In genomic region chr15:89751748-89752147, GRCh38 we compare ENCODE assay signal across 15 cellular contexts. TPM values are rescaled to one million over a fixed set of nuclear protein-coding genes. Genes with fewer than 3 reads are reported as not detected.
DNase-seq lines count a peak whose midpoint lies in the region; ATAC-seq, FAIRE-seq and TF ChIP-seq lines count a peak whose summit lies in the region.
"Had no signal": no experiment of that assay in that cellular context is flagged by ENCODE, and none has a peak within 500 bp of the region (broad histone marks: within the 10 kb centered on the region; RNA-seq: fewer than 3 reads in every experiment).

No MANE protein-coding gene starts in this region.

- FAIRE-seq in K562 (lab: Jason Lieb, UNC) = no peak
- FAIRE-seq: colon had no signal

- POLR2A ChIA-PET in HCT116 (lab: Charles Lee) = no interaction called here
- POLR2A ChIA-PET in K562 (lab: Yijun Ruan, JAX) = no interaction called here

- no peaks in the 10 kb centered on the region for H3K9me1 ChIP-seq in K562 (ENCODE audit: control insufficient read depth, insufficient read depth, low read length)

- H3K9me3 Mint-ChIP-seq in natural killer cell treated with Interleukin-12 subunit alpha and Interleukin-12 subunit beta and Interleukin-15 and Interleukin-18, amount 100 ng/mL, for 72 hours = no peaks in the 10 kb centered on the region

- H3K4me2 ChIP-seq in HCT116 (ENCODE audit: low read length) (peak overlapping the region; percentile 98), K562 (ENCODE audit: insufficient read depth, low read length) (no peak overlapping the region)

- TF ChIP-seq POLR2A in HCT116 (IDR thresholded peaks at IDR 0.05; ENCODE audit: borderline replicate concordance, extremely low read depth, insufficient read depth, insufficient read length) (no peak), K562 (conservative IDR thresholded peaks at IDR 0.05) (no peak), testis (IDR thresholded peaks at IDR 0.05) (no peak)

- H3K9me3 ChIP-seq in HCT116 (ENCODE audit: control insufficient read depth in 1 of 2, insufficient read depth in 1 of 2, low read depth in 1 of 2, low read length in 2 of 2) (no peaks in the 10 kb centered on the region), K562 (replicated peaks; ENCODE audit: control insufficient read depth, insufficient read depth, low read depth, low read length) (no peaks in the 10 kb centered on the region), testis (no peaks in the 10 kb centered on the region)
- H3K9me3 ChIP-seq: SJSA1 had no signal

- no peaks in the 10 kb centered on the region for H3K36me3 Mint-ChIP-seq in natural killer cell treated with Interleukin-12 subunit alpha and Interleukin-12 subunit beta and Interleukin-15 and Interleukin-18, amount 100 ng/mL, for 72 hours

- H3K27ac ChIP-seq in C4-2B = peak overlapping the region; percentile 85
- H3K27ac ChIP-seq in HCT116 (ENCODE audit: low read depth, low read length) = no peak overlapping the region
- H3K27ac ChIP-seq in K562 (ENCODE audit: extremely low read depth, low read depth, low read length) = no peak overlapping the region
- H3K27ac ChIP-seq in testis = no peak overlapping the region
- H3K27ac ChIP-seq: SJSA1 had no signal

- intact Hi-C loops in HCT116 (cut with micrococcal nuclease) (no loop called here), K562 (cut with micrococcal nuclease) (no loop called here), testis (cut with DNase I; ENCODE audit: low total_unique reads) (no loop called here)

- DNase-seq in HCT116 (ENCODE audit: low read depth, low spot score) = no peak
- DNase-seq in K562 (ENCODE audit: extremely low read depth in 1 of 4, low spot score in 3 of 4) = no peak
- DNase-seq in natural killer cell treated with Interleukin-12 subunit alpha and Interleukin-12 subunit beta and Interleukin-15 and Interleukin-18, amount 100 ng/mL, for 72 hours (ENCODE audit: low spot score) = no peak
- no peak for DNase-seq in testis
- DNase-seq in COLO829 (ENCODE audit: low spot score) = no peak
- no peak for DNase-seq in H4 (ENCODE audit: low spot score)
- DNase-seq: activated CD4-positive, CD25-positive, alpha-beta regulatory T cell treated with anti-CD3 and anti-CD28 coated beads, Interleukin-2, amount 50 U/mL, for 72 hours; activated effector memory CD4-positive, alpha-beta T cell treated with anti-CD3 and anti-CD28 coated beads, Interleukin-2, amount 50 U/mL, for 16 hours; DMS79 had no signal

- H3K27me3 ChIP-seq in HCT116 (ENCODE audit: insufficient read depth, low read length) = no peaks in the 10 kb centered on the region
- H3K27me3 ChIP-seq in K562 (ENCODE audit: control insufficient read depth in 2 of 2, insufficient read depth in 2 of 2, low read length in 2 of 2) = peaks cover 0 to 10% of the 10 kb centered on the region in 2 experiments; a peak in 3 of 5 replicates
- no peaks in the 10 kb centered on the region for H3K27me3 ChIP-seq in testis
- H3K27me3 ChIP-seq: SJSA1 had no signal

- TF ChIP-seq RAD21 in HCT116 (IDR thresholded peaks at IDR 0.05; ENCODE audit: low read depth) = no peak
- no peak for TF ChIP-seq RAD21 in K562 (CRISPR knock-in tag; conservative IDR thresholded peaks at IDR 0.05 in 1 of 2, IDR thresholded peaks at IDR 0.05 in 1 of 2)

- no peak overlapping the region for H2AFZ ChIP-seq in HCT116 (ENCODE audit: low read depth, low read length, poor library complexity, severe bottlenecking)
- 0 out of 2 replicates have a peak overlapping the region, but pooled peaks have one; percentile 93 for H2AFZ ChIP-seq in K562 (ENCODE audit: low read depth, low read length)

- H3K9ac ChIP-seq in HCT116 (ENCODE audit: low read length) = no peak overlapping the region
- H3K9ac ChIP-seq in K562 (ENCODE audit: insufficient read depth in 1 of 2, low read depth in 2 of 2, low read length in 2 of 2) = no peak overlapping the region

- H3K4me1 ChIP-seq in HCT116 (ENCODE audit: control insufficient read depth in 1 of 2, insufficient read depth in 2 of 2, low read length in 2 of 2) (peaks cover 4 to 23% of the 10 kb centered on the region in 2 experiments; a peak in 2 of 4 replicates), K562 (replicated peaks in 1 of 2; ENCODE audit: control insufficient read depth in 2 of 2, insufficient read depth in 2 of 2, low read length in 2 of 2) (peaks cover 0 to 31% of the 10 kb centered on the region in 2 experiments; a peak in 3 of 5 replicates), testis (peaks cover 10% of the 10 kb centered on the region)

- H3K4me1 Mint-ChIP-seq in natural killer cell treated with Interleukin-12 subunit alpha and Interleukin-12 subunit beta and Interleukin-15 and Interleukin-18, amount 100 ng/mL, for 72 hours (ENCODE audit: low read depth in 2 of 2) = peaks cover 0 to 2% of the 10 kb centered on the region in 2 donors

- H3K79me2 ChIP-seq in HCT116 (ENCODE audit: insufficient read depth, low read length) (no peaks in the 10 kb centered on the region; the same call in 1 of the 2 replicates), K562 (ENCODE audit: control insufficient read depth, insufficient read depth, low read length) (no peaks in the 10 kb centered on the region)

- H3K27ac Mint-ChIP-seq in natural killer cell treated with Interleukin-12 subunit alpha and Interleukin-12 subunit beta and Interleukin-15 and Interleukin-18, amount 100 ng/mL, for 72 hours = no peak overlapping the region

- ATAC-seq in HCT116 (no peak), K562 (no peak), GM21515 (IDR thresholded peaks at IDR 0.05; ENCODE audit: unreplicated experiment) (no peak)
- no peak for ATAC-seq in natural killer cell treated with Interleukin-12 subunit alpha and Interleukin-12 subunit beta and Interleukin-15 and Interleukin-18, amount 100 ng/mL, for 72 hours

- no peaks in the 10 kb centered on the region for H3K36me3 ChIP-seq in HCT116 (ENCODE audit: control insufficient read depth in 1 of 2, insufficient read depth in 2 of 2, low read length in 2 of 2)
- no peaks in the 10 kb centered on the region for H3K36me3 ChIP-seq in K562 (ENCODE audit: control insufficient read depth, insufficient read depth, low read length)
- H3K36me3 ChIP-seq in testis (ENCODE audit: low read depth, missing control alignments) = no peaks in the 10 kb centered on the region
- H3K36me3 ChIP-seq: SJSA1 had no signal

- in situ Hi-C loops in K562 (cut with MboI) = loop anchor here (10.0 kb wide), 1 partner anchor 343 kb away; no protein-coding TSS in a partner anchor

- 81% methylated on average over 5 of the region's 5 CpGs for WGBS in K562 (ENCODE audit: insufficient coverage, low coverage, missing lambda C conversion rate)
- 62 to 72% methylated on average over 5 of the region's 5 CpGs for WGBS in testis, 2 donors

- BruUV-seq in HCT116 (replicated peaks; lab: Mats Ljungman, UMichigan) = no TSS peak
- BruUV-seq in K562 (replicated peaks; lab: Mats Ljungman, UMichigan) = no TSS peak

- CTCF ChIA-PET in HCT116 (lab: Charles Lee) = interaction anchor here (2.0 to 2.8 kb wide), 3 partner anchors 9 to 123 kb away, joined by 8 to 15 read pairs (median 9); no protein-coding TSS in a partner anchor
- CTCF ChIA-PET in K562 (lab: Yijun Ruan, JAX; ENCODE audit: low intra/inter-chr PET ratio) = interaction anchor here (1.6 kb wide), 1 partner anchor 123 kb away, joined by 5 read pairs; no protein-coding TSS in a partner anchor

- RAD21 ChIA-PET in HCT116 (lab: Charles Lee; ENCODE audit: low non-redundant PET in 1 of 2, low total read pairs in 2 of 2, uncharacterized antibody in 2 of 2, unreplicated experiment in 2 of 2) = no interaction called here

- H3K9me2 ChIP-seq in HCT116 (ENCODE audit: insufficient read depth) = no peaks in the 10 kb centered on the region

- H4K20me1 ChIP-seq in HCT116 (ENCODE audit: insufficient read depth) (no peaks in the 10 kb centered on the region), K562 (replicated peaks; ENCODE audit: control insufficient read depth, insufficient read depth, low read length) (no peaks in the 10 kb centered on the region; the same call in 1 of the 2 replicates)

- no peak for TF ChIP-seq CTCF in C4-2B (conservative IDR thresholded peaks at IDR 0.05)
- no peak for TF ChIP-seq CTCF in HCT116 (IDR thresholded peaks at IDR 0.05 in 2 of 3, conservative IDR thresholded peaks at IDR 0.05 in 1 of 3; ENCODE audit: borderline replicate concordance in 1 of 3, insufficient read depth in 1 of 3, low read depth in 2 of 3, low read length in 2 of 3)
- no peak for TF ChIP-seq CTCF in K562 (IDR thresholded peaks at IDR 0.05 in 2 of 3, conservative IDR thresholded peaks at IDR 0.05 in 1 of 3; ENCODE audit: insufficient read depth in 2 of 3, low read depth in 1 of 3, low read length in 3 of 3)
- no peak for TF ChIP-seq CTCF in testis (IDR thresholded peaks at IDR 0.05)

- 0 out of 4 replicates have a peak overlapping the region, but pooled peaks of 1 of the 2 experiments have one; percentile 72 for H3K4me3 ChIP-seq in HCT116 (replicated peaks in 1 of 2; ENCODE audit: low read depth in 1 of 2, low read length in 2 of 2)
- H3K4me3 ChIP-seq in K562 = no peak overlapping the region
- no peak overlapping the region for H3K4me3 ChIP-seq in testis

- H3K4me3 Mint-ChIP-seq in natural killer cell treated with Interleukin-12 subunit alpha and Interleukin-12 subunit beta and Interleukin-15 and Interleukin-18, amount 100 ng/mL, for 72 hours = peak overlapping the region; percentile 25

- peaks cover 9 to 15% of the 10 kb centered on the region in 2 donors for H3K27me3 Mint-ChIP-seq in natural killer cell treated with Interleukin-12 subunit alpha and Interleukin-12 subunit beta and Interleukin-15 and Interleukin-18, amount 100 ng/mL, for 72 hours

- TF ChIP-seq EP300 in K562 (IDR thresholded peaks at IDR 0.05; ENCODE audit: low read length) = no peak

RNA-seq across cellular contexts. Expression of gene MESP1, which starts 0.7 kb away (rescaled TPM):
- total RNA-seq in HCT116 (2021; ENCODE audit: unreplicated experiment) (8.8 TPM), K562 (2014; rRNA removed) (0.36 and 1.0 TPM in 2 replicates), K562 (2014; rRNA removed; fragmentation: Illumina TruSeq; extraction: Trizol) (not detected in 2 replicates), K562 (2015; rRNA removed; fragmentation: Illumina TruSeq; extraction: Trizol) (0.14 and 0.49 TPM in 2 replicates), K562 (2021) (1.1 and 1.6 TPM in 2 replicates), testis (1 to 10 TPM; 2.5 to 6.0 TPM)
- 10.0 and 10.6 TPM in 2 replicates for polyA plus RNA-seq in HCT116 (2012)
- total RNA-seq in K562 (2011; cell fraction: chromatin; rRNA removed; ENCODE audit: low replicate concordance) = 0.44 and 0.67 TPM in 2 replicates
- 1.0 and 1.2 TPM in 2 replicates for total RNA-seq in K562 (2011; cell fraction: nucleolus; rRNA removed)
- total RNA-seq in K562 (2011; cell fraction: nucleoplasm; rRNA removed) = 0.44 and 0.46 TPM in 2 replicates
- polyA plus RNA-seq in K562 (2011; rRNA removed) (0.14 and 0.29 TPM in 2 replicates), K562 (2014; fragmentation: Illumina TruSeq; extraction: Trizol) (not detected in 2 replicates), K562 (2014; fragmentation: Nextera tagmentation; extraction: Ambion mirVana) (not detected), K562 (2014; rRNA removed) (0.52 and 0.78 TPM in 2 replicates), testis (ENCODE audit: insufficient read depth, low read depth, low replicate concordance) (5.7 TPM)
- polyA plus RNA-seq in K562 (2011; cell fraction: cytosol; rRNA removed) = 0.12 and 0.75 TPM in 2 replicates
- polyA plus RNA-seq in K562 (2011; cell fraction: nucleus; rRNA removed) = 0.11 and 0.44 TPM in 2 replicates
- 0.68 and 1.4 TPM in 2 replicates for polyA plus RNA-seq in K562 (2012)
- 0.07 and 0.15 TPM in 2 replicates for polyA minus RNA-seq in K562 (2011; rRNA and poly(A)+ RNA removed)
- 2.5 TPM in 1 of 2 replicates, not detected in the other for polyA minus RNA-seq in K562 (2011; cell fraction: cytosol; rRNA and poly(A)+ RNA removed)
- polyA minus RNA-seq in K562 (2011; cell fraction: nucleus; rRNA and poly(A)+ RNA removed) = 0.33 and 0.54 TPM in 2 replicates
- 1 to 10 TPM; 2.3 to 4.0 TPM for total RNA-seq in natural killer cell treated with Interleukin-12 subunit alpha and Interleukin-12 subunit beta and Interleukin-15 and Interleukin-18, amount 100 ng/mL, for 72 hours
- total RNA-seq in H4 (2014; rRNA removed; shearing (Covaris generic)) = 0.47 TPM in 1 of 2 replicates, not detected in the other
- polyA plus RNA-seq: fibroblast of lung had no signal

RNA-seq across cellular contexts. Expression of gene MESP2, which starts 24.4 kb away (rescaled TPM):
- total RNA-seq in HCT116 (2021; ENCODE audit: unreplicated experiment) (0.20 TPM), K562 (2014; rRNA removed) (0.82 and 1.1 TPM in 2 replicates), K562 (2014; rRNA removed; fragmentation: Illumina TruSeq; extraction: Trizol) (0.41 and 0.51 TPM in 2 replicates), K562 (2015; rRNA removed; fragmentation: Illumina TruSeq; extraction: Trizol) (0.29 and 0.45 TPM in 2 replicates), K562 (2021) (0.47 and 0.66 TPM in 2 replicates), testis (1 to 10 TPM; 2.2 to 2.9 TPM)
- 0.09 and 0.51 TPM in 2 replicates for polyA plus RNA-seq in HCT116 (2012)
- total RNA-seq in K562 (2011; cell fraction: chromatin; rRNA removed; ENCODE audit: low replicate concordance) = not detected in 2 replicates
- not detected in 2 replicates for total RNA-seq in K562 (2011; cell fraction: nucleolus; rRNA removed)
- total RNA-seq in K562 (2011; cell fraction: nucleoplasm; rRNA removed) = not detected in 2 replicates
- polyA plus RNA-seq in K562 (2011; rRNA removed) (0.08 and 0.14 TPM in 2 replicates), K562 (2014; fragmentation: Illumina TruSeq; extraction: Trizol) (0.55 and 0.70 TPM in 2 replicates), K562 (2014; fragmentation: Nextera tagmentation; extraction: Ambion mirVana) (under 1 TPM; 0.11 to 0.13 TPM), K562 (2014; rRNA removed) (0.37 and 0.47 TPM in 2 replicates), testis (ENCODE audit: insufficient read depth, low read depth, low replicate concordance) (1.3 TPM)
- polyA plus RNA-seq in K562 (2011; cell fraction: cytosol; rRNA removed) = 0.18 and 0.22 TPM in 2 replicates
- 0.10 and 0.56 TPM in 2 replicates for polyA plus RNA-seq in K562 (2011; cell fraction: nucleus; rRNA removed)
- polyA plus RNA-seq in K562 (2012) = 0.39 and 0.48 TPM in 2 replicates
- not detected in 2 replicates for polyA minus RNA-seq in K562 (2011; rRNA and poly(A)+ RNA removed)
- polyA minus RNA-seq in K562 (2011; cell fraction: cytosol; rRNA and poly(A)+ RNA removed) = not detected in 2 replicates
- not detected in 2 replicates for polyA minus RNA-seq in K562 (2011; cell fraction: nucleus; rRNA and poly(A)+ RNA removed)
- total RNA-seq in natural killer cell treated with Interleukin-12 subunit alpha and Interleukin-12 subunit beta and Interleukin-15 and Interleukin-18, amount 100 ng/mL, for 72 hours = not detected
- not detected in 2 replicates for total RNA-seq in H4 (2014; rRNA removed; shearing (Covaris generic))
- total RNA-seq: NCI-H460, SJSA1 had no signal
- polyA plus RNA-seq: fibroblast of lung had no signal
